Comparison of ENCODE assay signal across 11 cellular contexts in genomic region chr9:82021198-82021597, GRCh38. TPM values are rescaled to one million over a fixed set of nuclear protein-coding genes. Genes with fewer than 3 reads are reported as not detected.
DNase-seq lines count a peak whose midpoint lies in the region; ATAC-seq and TF ChIP-seq lines count a peak whose summit lies in the region.
"Had no signal": no experiment of that assay in that cellular context is flagged by ENCODE, and none has a peak within 500 bp of the region (broad histone marks: within the 10 kb centered on the region; RNA-seq: fewer than 3 reads in every experiment).

No MANE protein-coding gene starts in this region.

- H4K20me1 ChIP-seq in GM23248 (ENCODE audit: insufficient read depth), result no peaks in the 10 kb centered on the region

- H3K4me3 ChIP-seq in GM23248 (no peak overlapping the region), SJCRH30 (no peak overlapping the region), fibroblast of pulmonary artery (replicated peaks; ENCODE audit: low read depth, low read length) (no peak overlapping the region)

- in situ Hi-C loops in GM23248 (cut with MboI), result no loop called here

- peak; percentile 98 for DNase-seq in GM23248
- DNase-seq in SJCRH30, result peak; percentile 16 to 30
- peak; percentile 82 for DNase-seq in fibroblast of pulmonary artery (ENCODE audit: low read depth)
- DNase-seq in renal cortical epithelial cell (ENCODE audit: low read depth), result peak; percentile 98
- DNase-seq: effector memory CD4-positive, alpha-beta T cell had no signal

- peak overlapping the region; percentile 53 for H3K9ac ChIP-seq in GM23248

- peak overlapping the region; percentile 59 for H2AFZ ChIP-seq in GM23248

- ATAC-seq in GM21526 (IDR thresholded peaks at IDR 0.05; ENCODE audit: low FRiP score, unreplicated experiment) (no peak), HG03439 (IDR thresholded peaks at IDR 0.05; ENCODE audit: unreplicated experiment) (no peak), GM18861 (IDR thresholded peaks at IDR 0.05; ENCODE audit: unreplicated experiment) (no peak), HG02870 (IDR thresholded peaks at IDR 0.05; ENCODE audit: unreplicated experiment) (no peak)
- ATAC-seq: Panc1 had no signal

- peak overlapping the region; percentile 54 for H3K4me2 ChIP-seq in GM23248 (ENCODE audit: unreplicated experiment)

- no peaks in the 10 kb centered on the region for H3K79me2 ChIP-seq in GM23248 (ENCODE audit: insufficient read depth)

- no peak for TF ChIP-seq CTCF in fibroblast of pulmonary artery (IDR thresholded peaks at IDR 0.05; ENCODE audit: low read length, missing control alignments)

- H3K4me1 ChIP-seq in GM23248 (ENCODE audit: insufficient read depth) (peaks cover 27% of the 10 kb centered on the region), SJCRH30 (no peaks in the 10 kb centered on the region)

- H3F3A ChIP-seq in GM23248 (ENCODE audit: insufficient read depth), result peaks cover 7% of the 10 kb centered on the region; the same call in 1 of the 2 replicates

- no peaks in the 10 kb centered on the region for H3K27me3 ChIP-seq in GM23248 (replicated peaks; ENCODE audit: insufficient read depth)
- no peaks in the 10 kb centered on the region for H3K27me3 ChIP-seq in SJCRH30

- H3K36me3 ChIP-seq in GM23248 (ENCODE audit: low read depth) (no peaks in the 10 kb centered on the region), SJCRH30 (no peaks in the 10 kb centered on the region)

- H3K9me2 ChIP-seq in GM23248 (ENCODE audit: insufficient read depth), result no peaks in the 10 kb centered on the region

- no peaks in the 10 kb centered on the region for H3K9me3 ChIP-seq in GM23248 (ENCODE audit: low read depth)
- peaks cover 3% of the 10 kb centered on the region; the same call in 1 of the 2 replicates for H3K9me3 ChIP-seq in SJCRH30 (replicated peaks)

- H3K27ac ChIP-seq in GM23248 (peak overlapping the region; percentile 87), SJCRH30 (no peak overlapping the region)

RNA-seq across cellular contexts. Expression of gene SPATA31D1, which starts 32.6 kb away (rescaled TPM):
- total RNA-seq in GM23248 (2014; rRNA removed; shearing (Covaris generic)), result not detected in 2 replicates
- polyA plus RNA-seq in GM23248 (2016; fragmentation: Nextera tagmentation; extraction: Ambion mirVana), result not detected in 2 replicates
- not detected in 2 replicates for total RNA-seq in SJCRH30 (2014; rRNA removed; shearing (Covaris generic))
- total RNA-seq in renal cortical epithelial cell, result not detected in 2 replicates
- polyA plus RNA-seq: IgD-negative memory B cell had no signal

Comparison
In these comparisons a context has a peak if more than half of its experiments do, and no peak if none do; other contexts are left out.
1. DNase-seq: peak in every context shown above with its lines; median percentile 98 in GM23248; 98 in renal cortical epithelial cell; 82 in fibroblast of pulmonary artery; 23 in SJCRH30.